Comparison of ENCODE assay signal across 14 cellular contexts in the genomic region with DNA sequence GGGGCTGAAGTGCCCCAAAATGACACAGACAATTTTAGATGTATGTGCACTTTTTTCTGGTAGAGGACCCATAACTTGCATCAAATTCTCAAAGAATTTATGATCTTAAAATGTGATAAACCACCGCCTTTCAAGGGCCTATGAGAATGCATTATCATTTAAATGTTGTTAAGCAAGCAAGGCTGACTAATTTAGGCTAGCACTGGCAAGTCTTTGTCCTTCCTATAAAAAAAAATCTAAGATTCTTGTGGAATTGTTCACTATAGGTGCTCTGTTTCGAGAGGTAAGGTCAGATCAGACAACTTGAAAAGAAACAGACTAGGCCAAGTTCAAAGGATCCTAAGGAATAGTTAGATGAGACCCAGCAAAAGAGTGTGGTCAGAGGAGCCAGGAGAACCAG.
"Had no signal": no experiment of that assay in that cellular context is flagged by ENCODE, and none has a peak within 500 bp of the region (broad histone marks: within the 10 kb centered on the region; RNA-seq: fewer than 3 reads in every experiment).

No MANE protein-coding gene starts in this region.

- H3K4me1 Mint-ChIP-seq: central memory CD8-positive, alpha-beta T cell; neural progenitor cell had no signal

- H3K9me3 Mint-ChIP-seq: activated naive CD4-positive, alpha-beta T cell treated with anti-CD3 and anti-CD28 coated beads for 36 hours; central memory CD8-positive, alpha-beta T cell; dendritic cell treated with granulocyte-macrophage colony-stimulating factor and Interleukin-4, amounts not matched to agents 40 ng/mL and 50 ng/mL, for 4 days; effector memory CD8-positive, alpha-beta T cell had no signal

- H3K36me3 ChIP-seq: neural progenitor cell, tibial nerve had no signal

- H3K27me3 ChIP-seq: neural progenitor cell, tibial nerve had no signal

- H2AFZ ChIP-seq: neural progenitor cell, parathyroid adenoma had no signal

- H3K27ac ChIP-seq: neural progenitor cell, parathyroid adenoma had no signal

- H3K9me3 ChIP-seq: tibial nerve had no signal

- H3K27ac Mint-ChIP-seq: activated naive CD4-positive, alpha-beta T cell treated with anti-CD3 and anti-CD28 coated beads for 36 hours; dendritic cell treated with granulocyte-macrophage colony-stimulating factor and Interleukin-4, amounts not matched to agents 40 ng/mL and 50 ng/mL, for 4 days; neural progenitor cell had no signal

- H3K4me3 ChIP-seq: neural progenitor cell, skin epidermis, tibial nerve had no signal

- H3K4me1 ChIP-seq: neural progenitor cell had no signal

- H3K4me3 Mint-ChIP-seq: activated naive CD4-positive, alpha-beta T cell treated with anti-CD3 and anti-CD28 coated beads for 36 hours; central memory CD8-positive, alpha-beta T cell; dendritic cell treated with granulocyte-macrophage colony-stimulating factor and Interleukin-4, amounts not matched to agents 40 ng/mL and 50 ng/mL, for 4 days; effector memory CD8-positive, alpha-beta T cell; neural progenitor cell had no signal

- H3K79me2 ChIP-seq: parathyroid adenoma had no signal

- DNase-seq: activated CD4-positive, alpha-beta T cell treated with anti-CD3 and anti-CD28 coated beads for 48 hours; activated naive CD4-positive, alpha-beta T cell treated with anti-CD3 and anti-CD28 coated beads for 36 hours; effector memory CD8-positive, alpha-beta T cell; erythroblast; mesendoderm; retina; T-helper 9 cell had no signal

- H3K27me3 Mint-ChIP-seq: central memory CD8-positive, alpha-beta T cell; dendritic cell treated with granulocyte-macrophage colony-stimulating factor and Interleukin-4, amounts not matched to agents 40 ng/mL and 50 ng/mL, for 4 days; effector memory CD8-positive, alpha-beta T cell had no signal

- ATAC-seq: effector memory CD8-positive, alpha-beta T cell; left lobe of liver had no signal

- H3K9ac ChIP-seq: neural progenitor cell, parathyroid adenoma had no signal

- H3K4me2 ChIP-seq: neural progenitor cell had no signal
